In the genomic region with DNA sequence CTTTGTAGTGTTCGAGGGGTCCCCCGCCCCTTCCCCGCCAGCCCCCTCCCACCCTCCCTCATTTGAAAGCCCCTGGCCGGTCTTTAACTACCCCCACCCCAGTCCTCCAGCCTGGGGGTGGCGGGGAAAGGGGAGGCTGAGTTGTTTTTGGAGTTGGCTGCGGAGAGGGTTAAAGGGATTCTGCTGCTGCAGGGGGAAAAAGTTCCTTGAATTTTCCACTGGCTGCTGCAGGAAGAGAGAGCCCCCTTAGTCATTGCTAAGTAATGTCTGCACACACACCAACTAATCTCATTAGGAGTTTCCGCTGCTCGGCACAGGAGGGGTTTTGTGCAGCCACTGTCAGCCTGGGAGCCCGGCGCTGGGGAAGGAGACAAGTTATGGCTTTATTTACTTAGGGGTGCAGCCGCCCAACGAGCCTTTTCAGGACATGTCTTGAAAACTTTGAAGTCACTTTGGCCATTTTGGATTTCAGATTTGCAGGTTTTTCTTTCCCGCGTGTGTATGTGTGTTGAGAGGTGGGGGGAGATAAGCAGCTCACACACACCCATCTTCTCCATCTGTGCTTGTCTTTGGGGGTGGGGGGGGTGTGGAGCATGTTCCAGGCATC, we compare ENCODE assay signal across 8 cellular contexts. TPM values are rescaled to one million over a fixed set of nuclear protein-coding genes. Genes with fewer than 3 reads are reported as not detected.
DNase-seq lines count a peak whose midpoint lies in the region; ATAC-seq lines count a peak whose summit lies in the region.

No MANE protein-coding gene starts in this region.

- DNase-seq in NCI-H82 treated with DMSO at 0.1 percent for 48 hours (lab: John Stamatoyannopoulos, UW; ENCODE audit: unreplicated experiment) (peak; percentile 83), glomerular visceral epithelial cell (ENCODE audit: extremely low spot score) (peak; percentile 76), renal cortical epithelial cell (ENCODE audit: low read depth) (peak; percentile 73), NCI-H2227 treated with DMSO at 0.1 percent for 48 hours (lab: John Stamatoyannopoulos, UW) (no peak), MV-4-11 (lab: John Stamatoyannopoulos, UW) (no peak)
- DNase-seq in activated effector memory CD4-positive, alpha-beta T cell treated with anti-CD3 and anti-CD28 coated beads, Interleukin-2, amount 50 U/mL, for 16 hours, result peak; percentile 82

- H3K4me1 ChIP-seq in ES-I3 (ENCODE audit: insufficient read depth, low read length), result peaks cover 19% of the 10 kb centered on the region

- H3K36me3 ChIP-seq in ES-I3 (ENCODE audit: insufficient read depth, low read length), result no peaks in the 10 kb centered on the region

- peak overlapping the region; percentile 67 for H3K9ac ChIP-seq in ES-I3 (ENCODE audit: low read depth, low read length)

- ATAC-seq in GM21723 (IDR thresholded peaks at IDR 0.05; ENCODE audit: unreplicated experiment), result no peak

- H3K9me3 ChIP-seq in ES-I3 (ENCODE audit: control insufficient read depth, insufficient read depth, low read length), result no peaks in the 10 kb centered on the region

RNA-seq across cellular contexts. Expression of gene ELK3, which starts 1.8 kb away (rescaled TPM):
- total RNA-seq in renal cortical epithelial cell, result 22.9 and 26.7 TPM in 2 replicates

Comparison
In these comparisons a context has a peak if more than half of its experiments do, and no peak if none do; other contexts are left out.
1. DNase-seq: peak in NCI-H82 treated with DMSO at 0.1 percent for 48 hours (single experiment), activated effector memory CD4-positive, alpha-beta T cell treated with anti-CD3 and anti-CD28 coated beads, Interleukin-2, amount 50 U/mL, for 16 hours (single experiment), glomerular visceral epithelial cell (single experiment) and renal cortical epithelial cell (single experiment); none in NCI-H2227 treated with DMSO at 0.1 percent for 48 hours (single experiment) and MV-4-11 (single experiment).